In the genomic region with DNA sequence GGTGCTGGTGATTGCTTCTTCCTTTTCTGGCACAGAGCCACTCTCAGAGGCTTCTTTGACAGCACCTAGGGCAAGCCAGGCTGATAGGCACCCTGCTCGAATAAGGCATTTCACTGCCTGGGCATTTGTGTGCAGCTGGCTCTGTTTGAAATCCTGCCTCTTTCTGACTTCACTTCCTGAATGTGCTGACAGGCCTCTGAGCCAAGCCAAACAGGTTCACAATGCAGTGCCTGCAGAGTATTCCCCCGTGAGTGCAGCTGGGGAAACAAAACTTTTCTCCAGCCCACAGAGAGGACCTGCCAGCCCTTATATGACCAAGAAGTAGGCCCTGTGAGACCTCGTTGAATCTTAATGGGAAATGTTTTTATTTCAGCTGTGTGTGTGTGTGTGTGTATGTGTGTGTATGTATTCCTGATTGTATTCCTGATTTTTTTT, we compare ENCODE assay signal across 8 cellular contexts. TPM values are rescaled to one million over a fixed set of nuclear protein-coding genes. Genes with fewer than 3 reads are reported as not detected.
A peak's percentile ranks its signal among the peaks of the same experiment; 100 is the strongest.
DNase-seq lines count a peak whose midpoint lies in the region; ATAC-seq, FAIRE-seq and TF ChIP-seq lines count a peak whose summit lies in the region.

No MANE protein-coding gene starts in this region.

- no peak for TF ChIP-seq EP300 in HepG2 (IDR thresholded peaks at IDR 0.05; ENCODE audit: low read depth in 2 of 2, low read length in 2 of 2)
- TF ChIP-seq EP300 in HepG2 (CRISPR knock-in tag; IDR thresholded peaks at IDR 0.05; ENCODE audit: borderline replicate concordance), result no peak

- H3K27ac ChIP-seq in GM23248 (no peak overlapping the region), HepG2 (ENCODE audit: extremely low read length, insufficient read depth, low read length) (no peak overlapping the region), aorta (ENCODE audit: low read depth in 1 of 2, low read length in 2 of 2) (peak overlapping the region; percentile 79 to 99)

- peak overlapping the region; percentile 47 for H2AFZ ChIP-seq in GM23248
- peak overlapping the region; percentile 79 for H2AFZ ChIP-seq in HepG2 (ENCODE audit: low read length)

- no peak for TF ChIP-seq RAD21 in HepG2 (CRISPR knock-in tag; IDR thresholded peaks at IDR 0.05)

- peaks cover 25% of the 10 kb centered on the region for H3K4me1 Mint-ChIP-seq in brain

- H3K27me3 ChIP-seq in GM23248 (replicated peaks; ENCODE audit: insufficient read depth) (no peaks in the 10 kb centered on the region), HepG2 (ENCODE audit: control insufficient read depth in 1 of 2, insufficient read depth in 2 of 2, low read length in 2 of 2) (no peaks in the 10 kb centered on the region; a peak in 1 of 5 replicates), aorta (ENCODE audit: control insufficient read depth in 1 of 2, insufficient read depth in 2 of 2, low read length in 1 of 2) (no peaks in the 10 kb centered on the region)

- no peaks in the 10 kb centered on the region for H3K9me2 ChIP-seq in GM23248 (ENCODE audit: insufficient read depth)

- no peaks in the 10 kb centered on the region for H3K9me3 ChIP-seq in GM23248 (ENCODE audit: low read depth)
- H3K9me3 ChIP-seq in HepG2 (ENCODE audit: low read length), result no peaks in the 10 kb centered on the region
- no peaks in the 10 kb centered on the region for H3K9me3 ChIP-seq in aorta (ENCODE audit: control insufficient read depth, low read length)

- no peak overlapping the region for H3K4me3 ChIP-seq in GM23248
- H3K4me3 ChIP-seq in HepG2 (replicated peaks in 1 of 3; ENCODE audit: insufficient read depth in 1 of 3, low read depth in 2 of 3, low read length in 3 of 3), result peak overlapping the region in 1 of 3 experiments; percentile 14; a peak in 2 of 6 replicates
- no peak overlapping the region for H3K4me3 ChIP-seq in aorta (ENCODE audit: low read length in 2 of 2)

- no peaks in the 10 kb centered on the region for H3K36me3 Mint-ChIP-seq in brain

- peaks cover 3% of the 10 kb centered on the region for H3K27me3 Mint-ChIP-seq in brain

- peaks cover 0 to 4% (median 0%) of the 10 kb centered on the region in 5 experiments for H3K9me3 Mint-ChIP-seq in brain

- H3F3A ChIP-seq in GM23248 (ENCODE audit: insufficient read depth), result peaks cover 4% of the 10 kb centered on the region

- peak; percentile 15 for DNase-seq in ELF-1 (ENCODE audit: low read depth, low spot score)
- peak; percentile 52 for DNase-seq in GM23248
- DNase-seq in NCI-H1105 treated with DMSO at 0.1 percent for 48 hours (lab: John Stamatoyannopoulos, UW), result peak; percentile 70
- no peak for DNase-seq in HepG2 (ENCODE audit: low spot score)
- peak; percentile 83 to 85 for DNase-seq in aorta
- no peak for DNase-seq in SIG-M5 (lab: John Stamatoyannopoulos, UW)
- DNase-seq in activated CD4-positive, alpha-beta T cell treated with anti-CD3 and anti-CD28 coated beads, Interleukin-2, amount 50 U/mL, for 4 hours, result no peak

- TF ChIP-seq POLR2A in HepG2 (IDR thresholded peaks at IDR 0.05; ENCODE audit: insufficient read depth in 1 of 2, low read depth in 2 of 2, low read length in 2 of 2), result no peak

- no peak for FAIRE-seq in HepG2 (lab: Jason Lieb, UNC)

- POLR2A ChIA-PET in HepG2 (lab: Yijun Ruan, JAX), result interaction anchor here (2.6 kb wide), 1 partner anchor 10 kb away, joined by 15 read pairs; a partner anchor contains a TSS

- H3K27ac Mint-ChIP-seq in brain, result peak overlapping the region; percentile 67 to 94 (median 77)

- H3K9ac ChIP-seq in GM23248, result no peak overlapping the region
- H3K9ac ChIP-seq in HepG2 (ENCODE audit: insufficient read depth, low read depth, low read length), result peak overlapping the region; percentile 31; the same call in 1 of the 2 replicates

- H3K4me2 ChIP-seq in GM23248 (ENCODE audit: unreplicated experiment), result no peak overlapping the region
- peak overlapping the region; percentile 47 for H3K4me2 ChIP-seq in HepG2 (ENCODE audit: low read depth, low read length)

- no peaks in the 10 kb centered on the region for H3K36me3 ChIP-seq in GM23248 (ENCODE audit: low read depth)
- no peaks in the 10 kb centered on the region for H3K36me3 ChIP-seq in HepG2 (replicated peaks in 1 of 2; ENCODE audit: control insufficient read depth in 1 of 2, insufficient read depth in 2 of 2, low read length in 2 of 2)
- no peaks in the 10 kb centered on the region for H3K36me3 ChIP-seq in aorta (ENCODE audit: control insufficient read depth in 1 of 2, insufficient read depth in 2 of 2, low read length in 1 of 2)

- peak; percentile 64 for ATAC-seq in HepG2
- peak; percentile 76 for ATAC-seq in aorta (ENCODE audit: low FRiP score)

- no peak for TF ChIP-seq CTCF in brain (conservative IDR thresholded peaks at IDR 0.05)
- TF ChIP-seq CTCF in HepG2 (CRISPR knock-in tag; IDR thresholded peaks at IDR 0.05), result no peak

- WGBS in GM23248 (ENCODE audit: low coverage in 1 of 2, low lambda C conversion rate in 2 of 2, missing lambda C conversion rate in 2 of 2), 2 experiments, result 28% methylated on average over 3 of the region's 3 CpGs
- WGBS in HepG2 (ENCODE audit: low lambda C conversion rate), result 5% methylated on average over 3 of the region's 3 CpGs
- 0 to 1% methylated on average over 3 of the region's 3 CpGs for WGBS in aorta, 2 donors

- intact Hi-C loops in HepG2 (cut with micrococcal nuclease; ENCODE audit: unreplicated experiment) (no loop called here), aorta (cut with DNase I) (no loop called here)

- no peaks in the 10 kb centered on the region for H3K79me2 ChIP-seq in GM23248 (ENCODE audit: insufficient read depth)
- no peaks in the 10 kb centered on the region for H3K79me2 ChIP-seq in HepG2 (ENCODE audit: insufficient read depth, low read length)

- in situ Hi-C loops in GM23248 (cut with MboI), result no loop called here
- in situ Hi-C loops in HepG2 (cut with HindIII; ENCODE audit: extremely low pct_ligation_motif_present, low pct_unique_long_range_greater_than_20kb), result no loop called here

- CTCF ChIA-PET in HepG2 (lab: Yijun Ruan, JAX; ENCODE audit: low intra/inter-chr PET ratio, low total read pairs), result no interaction called here

- no peaks in the 10 kb centered on the region; the same call in 1 of the 2 replicates for H3K4me1 ChIP-seq in GM23248 (ENCODE audit: insufficient read depth)
- H3K4me1 ChIP-seq in HepG2 (ENCODE audit: insufficient read depth, low read length), result peaks cover 40% of the 10 kb centered on the region
- H3K4me1 ChIP-seq in aorta (ENCODE audit: control insufficient read depth in 1 of 2, insufficient read depth in 2 of 2, low read length in 2 of 2), result peaks cover 3% of the 10 kb centered on the region in 2 donors

- H4K20me1 ChIP-seq in GM23248 (ENCODE audit: insufficient read depth), result no peaks in the 10 kb centered on the region
- H4K20me1 ChIP-seq in HepG2 (ENCODE audit: insufficient read depth, low read length), result no peaks in the 10 kb centered on the region

- H3K4me3 Mint-ChIP-seq in brain, result peak overlapping the region in 3 of 5 experiments; percentile 29 to 77 (median 34)

- no TSS peak for BruUV-seq in HepG2 (replicated peaks; lab: Mats Ljungman, UMichigan)

TF ChIP-seq in HepG2, 621 proteins besides CTCF, POLR2A, EP300 and RAD21 (continues in another document):
- TF ChIP-seq GABPB1 (CRISPR knock-in tag; IDR thresholded peaks at IDR 0.05) (peak; percentile 20; the same call in 1 of the 2 replicates), GABPA (IDR thresholded peaks at IDR 0.05; ENCODE audit: low read depth, low read length) (no peak), GABPA (CRISPR knock-in tag; IDR thresholded peaks at IDR 0.05; ENCODE audit: low read depth) (peak; percentile 55; the same call in 1 of the 2 replicates), SALL1 (CRISPR knock-in tag; IDR thresholded peaks at IDR 0.05) (0 out of 2 replicates have a peak, but pooled peaks have one; percentile 20), SAP130 (CRISPR knock-in tag; IDR thresholded peaks at IDR 0.05; ENCODE audit: low read depth) (peak; percentile 44), STAG1 (CRISPR knock-in tag; IDR thresholded peaks at IDR 0.05) (0 out of 2 replicates have a peak, but pooled peaks have one; percentile 12), KAT8 (CRISPR knock-in tag; IDR thresholded peaks at IDR 0.05) (0 out of 2 replicates have a peak, but pooled peaks have one; percentile 49), CREB1 (IDR thresholded peaks at IDR 0.05) (no peak), CREB1 (CRISPR knock-in tag; IDR thresholded peaks at IDR 0.05) (0 out of 2 replicates have a peak, but pooled peaks have one; percentile 21), ELF3 (CRISPR knock-in tag; IDR thresholded peaks at IDR 0.05) (peak; percentile 50; the same call in 1 of the 2 replicates), ZNF292 (CRISPR knock-in tag; IDR thresholded peaks at IDR 0.05; ENCODE audit: borderline replicate concordance, low read depth) (peak; percentile 64; the same call in 1 of the 2 replicates)

RNA-seq across cellular contexts. Expression of a gene that starts 10.4 kb away (rescaled TPM):
- 107 and 112 TPM in 2 replicates for total RNA-seq in GM23248 (2014; rRNA removed; shearing (Covaris generic))
- 43.4 and 45.3 TPM in 2 replicates for polyA plus RNA-seq in GM23248 (2016; fragmentation: Nextera tagmentation; extraction: Ambion mirVana)
- 109 TPM for polyA plus RNA-seq in brain (ENCODE audit: insufficient read depth, low read depth, low replicate concordance)
- total RNA-seq in HepG2 (2016; rRNA removed; fragmentation: Illumina TruSeq; extraction: Trizol), result 13.3 and 22.3 TPM in 2 replicates
- 2.7 and 3.4 TPM in 2 replicates for total RNA-seq in HepG2 (2016; cell fraction: cytosol; rRNA removed; fragmentation: Illumina TruSeq; extraction: Trizol; ENCODE audit: low read depth)
- 10.4 and 25.4 TPM in 2 replicates for total RNA-seq in HepG2 (2016; cell fraction: insoluble cytoplasmic fraction; rRNA removed; fragmentation: Illumina TruSeq; extraction: Trizol)
- total RNA-seq in HepG2 (2016; cell fraction: membrane; rRNA removed; fragmentation: Illumina TruSeq; extraction: Trizol), result 7.5 and 8.4 TPM in 2 replicates
- 37.1 and 40.6 TPM in 2 replicates for total RNA-seq in HepG2 (2016; cell fraction: nucleus; rRNA removed; fragmentation: Illumina TruSeq; extraction: Trizol)
- polyA plus RNA-seq in HepG2 (2011; rRNA removed), result 18.2 and 28.1 TPM in 2 replicates
- 17.8 and 19.2 TPM in 2 replicates for polyA plus RNA-seq in HepG2 (2011; cell fraction: cytosol; rRNA removed)
- polyA plus RNA-seq in HepG2 (2011; cell fraction: nucleus; rRNA removed), result 39.8 and 53.6 TPM in 2 replicates
- 16.3 and 31.3 TPM in 2 replicates for polyA plus RNA-seq in HepG2 (2012)
- polyA plus RNA-seq in HepG2 (2016; cell fraction: cytosol; fragmentation: Illumina TruSeq; extraction: Trizol; ENCODE audit: low read depth), result 2.5 and 2.8 TPM in 2 replicates
- polyA plus RNA-seq in HepG2 (2016; cell fraction: insoluble cytoplasmic fraction; fragmentation: Illumina TruSeq; extraction: Trizol; ENCODE audit: low read depth), result 14.8 and 19.3 TPM in 2 replicates
- 6.0 and 6.6 TPM in 2 replicates for polyA plus RNA-seq in HepG2 (2016; cell fraction: membrane; fragmentation: Illumina TruSeq; extraction: Trizol; ENCODE audit: low read depth)
- polyA plus RNA-seq in HepG2 (2016; cell fraction: nucleus; fragmentation: Illumina TruSeq; extraction: Trizol; ENCODE audit: insufficient read depth, low read depth), result 56.1 and 62.3 TPM in 2 replicates
- polyA minus RNA-seq in HepG2 (2011; rRNA and poly(A)+ RNA removed; ENCODE audit: low replicate concordance), result 7.3 and 24.3 TPM in 2 replicates
- polyA minus RNA-seq in HepG2 (2011; cell fraction: cytosol; rRNA and poly(A)+ RNA removed), result 19.3 and 24.3 TPM in 2 replicates
- 34.6 and 67.8 TPM in 2 replicates for polyA minus RNA-seq in HepG2 (2011; cell fraction: nucleus; rRNA and poly(A)+ RNA removed)
- total RNA-seq in aorta, result 100 to 1,000 TPM; 101 to 275 TPM
- 100 to 1,000 TPM in 1 of 2 donors, 10 to 100 TPM in 1; 31.3 to 114 TPM for polyA plus RNA-seq in aorta

Comparison
In these comparisons a context has a peak if more than half of its experiments do, and no peak if none do; other contexts are left out.
1. DNase-seq: peak in ELF-1 (single experiment), GM23248 (single experiment), NCI-H1105 treated with DMSO at 0.1 percent for 48 hours (single experiment) and aorta (2 of 2); none in HepG2 (single experiment), SIG-M5 (single experiment) and activated CD4-positive, alpha-beta T cell treated with anti-CD3 and anti-CD28 coated beads, Interleukin-2, amount 50 U/mL, for 4 hours (0 of 2).
2. H3K27ac ChIP-seq: peak in aorta (2 of 2); none in GM23248 (single experiment) and HepG2 (single experiment).